17 cellular contexts compared by ENCODE assay signal in the genomic region with DNA sequence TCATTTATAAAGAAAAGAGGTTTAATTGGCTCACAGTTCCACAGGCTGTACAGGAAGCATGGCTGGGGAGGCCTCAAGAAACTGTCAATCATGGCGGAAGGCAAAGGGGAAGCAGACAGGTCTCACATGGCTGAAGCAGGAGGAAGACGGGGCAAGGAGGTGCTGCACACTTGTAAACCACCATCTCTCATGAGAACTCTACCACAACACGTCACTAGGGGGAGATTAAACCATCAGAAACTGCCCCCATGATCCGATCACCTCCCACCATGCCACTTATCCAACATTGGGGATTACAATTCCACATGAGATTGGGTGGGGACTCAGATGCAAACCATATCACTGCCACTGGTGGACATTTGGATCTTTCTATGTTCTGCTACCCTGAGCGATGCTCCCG.
A peak's percentile ranks its signal among the peaks of the same experiment; 100 is the strongest.
DNase-seq lines count a peak whose midpoint lies in the region; ATAC-seq, FAIRE-seq and TF ChIP-seq lines count a peak whose summit lies in the region.
"Had no signal": no experiment of that assay in that cellular context is flagged by ENCODE, and none has a peak within 500 bp of the region (broad histone marks: within the 10 kb centered on the region; RNA-seq: fewer than 3 reads in every experiment).

No MANE protein-coding gene starts in this region.

- H4K5ac ChIP-seq in H1 (ENCODE audit: insufficient read length, low read depth, low read length), result no peak overlapping the region

- no peak overlapping the region for H3K23ac ChIP-seq in H1 (ENCODE audit: insufficient read length)

- DNase-seq in left ventricle myocardium inferior (no peak), Right ventricle myocardium superior (no peak), LNCaP clone FGC (ENCODE audit: low read depth) (no peak), H1 (ENCODE audit: low read depth in 1 of 2, low spot score in 2 of 2) (peak in 1 of 2 experiments; percentile 46), NCI-H2081 treated with DMSO at 0.1 percent for 48 hours (lab: John Stamatoyannopoulos, UW) (no peak), SW480 (ENCODE audit: low spot score) (no peak), NCI-H2029 (lab: John Stamatoyannopoulos, UW) (no peak)
- DNase-seq: activated CD4-positive, alpha-beta T cell treated with anti-CD3 and anti-CD28 coated beads, Interleukin-2, amount 50 U/mL, for 1 hour; C1 segment of cervical spinal cord; cortex of kidney; DMS79 treated with DMSO at 0.1 percent for 48 hours; esophagus squamous epithelium; heart right ventricle; MV-4-11; NCI-H446 treated with DMSO at 0.1 percent for 48 hours had no signal

- POLR2A ChIA-PET in H1 (lab: Charles Lee; ENCODE audit: partially characterized antibody), result no interaction called here

- CTCF ChIA-PET in H1 (lab: Charles Lee; ENCODE audit: partially characterized antibody), result interaction anchor here (0.9 to 7.7 kb wide), 8 partner anchors 10 to 159 kb away, joined by 3 to 57 read pairs (median 4); no protein-coding TSS in a partner anchor

- H3K9me3 ChIP-seq in left ventricle myocardium inferior (replicated peaks), result peaks cover 10% of the 10 kb centered on the region
- H3K9me3 ChIP-seq in H1 (ENCODE audit: insufficient read depth in 2 of 2, low read depth in 1 of 2, low read length in 1 of 2), result peaks cover 0 to 2% of the 10 kb centered on the region in 2 experiments; a peak in 2 of 4 replicates
- H3K9me3 ChIP-seq: ascending aorta, esophagus squamous epithelium had no signal

- 65% methylated on average over 6 of the region's 6 CpGs; no CpG with 5 or more reads in 1 of the 2 experiments for WGBS in H1 (ENCODE audit: extremely low coverage in 1 of 2, insufficient coverage in 1 of 2, insufficient read length in 1 of 2, insufficient replicate concordance in 2 of 2, low coverage in 1 of 2, low lambda C conversion rate in 2 of 2, missing lambda C conversion rate in 1 of 2), 2 experiments

- H3K36me3 ChIP-seq in left ventricle myocardium inferior (no peaks in the 10 kb centered on the region), H1 (ENCODE audit: control insufficient read depth in 2 of 4, insufficient read depth in 4 of 4, low read length in 3 of 4) (no peaks in the 10 kb centered on the region)
- H3K36me3 ChIP-seq: ascending aorta, esophagus squamous epithelium, heart right ventricle had no signal

- no peak overlapping the region for H3K4ac ChIP-seq in H1 (replicated peaks; ENCODE audit: insufficient read length, low read depth, low read length)

- no peaks in the 10 kb centered on the region for H3K23me2 ChIP-seq in H1 (ENCODE audit: low read depth, low read length)

- no peak overlapping the region for H3K4me2 ChIP-seq in H1 (ENCODE audit: insufficient read depth in 1 of 2, low read depth in 2 of 2, low read length in 2 of 2)

- no peak overlapping the region for H3K27ac ChIP-seq in left ventricle myocardium inferior (replicated peaks)
- H3K27ac ChIP-seq in H1 (ENCODE audit: low read depth, low read length), result no peak overlapping the region
- H3K27ac ChIP-seq: ascending aorta, esophagus squamous epithelium, heart right ventricle had no signal

- ATAC-seq in Right ventricle myocardium superior (ENCODE audit: poor library complexity), result no peak
- ATAC-seq: heart right ventricle had no signal

- no peaks in the 10 kb centered on the region for H3K79me1 ChIP-seq in H1 (ENCODE audit: low read depth, low read length)

- H2AFZ ChIP-seq in H1 (ENCODE audit: low read length), result no peak overlapping the region

- H3K79me2 ChIP-seq in H1 (ENCODE audit: control insufficient read depth in 1 of 2, insufficient read depth in 2 of 2, low read length in 2 of 2), result no peaks in the 10 kb centered on the region

- intact Hi-C loops in left ventricle myocardium inferior (cut with micrococcal nuclease), result no loop called here
- intact Hi-C loops in Right ventricle myocardium superior (cut with DNase I), result no loop called here

- no peak overlapping the region for H3K14ac ChIP-seq in H1 (ENCODE audit: insufficient read length)

- no peak overlapping the region for H3K9ac ChIP-seq in H1 (replicated peaks in 1 of 4; ENCODE audit: extremely low read depth in 1 of 4, low read depth in 3 of 4, low read length in 3 of 4)

- H3K56ac ChIP-seq in H1 (replicated peaks; ENCODE audit: insufficient read length, low read depth, low read length), result no peak overlapping the region

- H3K4me3 ChIP-seq in left ventricle myocardium inferior (no peak overlapping the region), LNCaP clone FGC (ENCODE audit: low read depth, low read length) (no peak overlapping the region), H1 (ENCODE audit: extremely low read depth in 1 of 4, insufficient read depth in 2 of 4, low read depth in 3 of 4, low read length in 4 of 4) (no peak overlapping the region)
- H3K4me3 ChIP-seq: ascending aorta, esophagus squamous epithelium, heart right ventricle had no signal

- TF ChIP-seq RAD21 in H1 (IDR thresholded peaks at IDR 0.05 in 1 of 2, conservative IDR thresholded peaks at IDR 0.05 in 1 of 2; ENCODE audit: low read depth in 2 of 2, low read length in 2 of 2), result peak; percentile 44 to 56

- H4K91ac ChIP-seq in H1 (replicated peaks; ENCODE audit: insufficient read length, low read length), result no peak overlapping the region

- no peak overlapping the region for H4K8ac ChIP-seq in H1 (ENCODE audit: extremely low read depth, insufficient read depth, low read length)

- no peak overlapping the region for H2BK20ac ChIP-seq in H1 (ENCODE audit: low read length)

- no peaks in the 10 kb centered on the region for H4K20me1 ChIP-seq in H1 (replicated peaks in 1 of 2; ENCODE audit: control insufficient read depth in 1 of 2, insufficient read depth in 2 of 2, low read length in 2 of 2)

- H2BK15ac ChIP-seq in H1 (ENCODE audit: low read length), result no peak overlapping the region

- no peak overlapping the region for H2BK120ac ChIP-seq in H1 (replicated peaks; ENCODE audit: low read depth, low read length)

- FAIRE-seq in H1 (lab: Jason Lieb, UNC), result no peak
- FAIRE-seq: GM12892 had no signal

- TF ChIP-seq POLR2A in H1 (IDR thresholded peaks at IDR 0.05; ENCODE audit: control extremely low read depth in 1 of 2, low read depth in 2 of 2, low read length in 2 of 2), result no peak

- H2BK12ac ChIP-seq in H1 (ENCODE audit: low read depth, low read length), result no peak overlapping the region

- no peak overlapping the region for H2BK5ac ChIP-seq in H1 (ENCODE audit: low read depth, low read length)

- peaks cover 80% of the 10 kb centered on the region for H3K27me3 ChIP-seq in left ventricle myocardium inferior (ENCODE audit: low read depth)
- no peaks in the 10 kb centered on the region for H3K27me3 ChIP-seq in H1 (replicated peaks in 1 of 4; ENCODE audit: control insufficient read depth in 3 of 4, extremely low read depth in 1 of 4, insufficient read depth in 3 of 4, low read length in 3 of 4)
- H3K27me3 ChIP-seq: ascending aorta had no signal

- no peak for TF ChIP-seq EP300 in H1 (IDR thresholded peaks at IDR 0.05; ENCODE audit: borderline replicate concordance in 1 of 2, low read depth in 2 of 2, low read length in 2 of 2)

- peak; percentile 13 for TF ChIP-seq CTCF in left ventricle myocardium inferior (IDR thresholded peaks at IDR 0.05; ENCODE audit: borderline replicate concordance)
- TF ChIP-seq CTCF in LNCaP clone FGC (IDR thresholded peaks at IDR 0.05; ENCODE audit: control insufficient read depth, extremely low read depth, insufficient read depth), result 0 out of 2 replicates have a peak, but pooled peaks have one; percentile 11
- peak; percentile 32 to 56 (median 43); a peak in 3 of 4 replicates for TF ChIP-seq CTCF in H1 (IDR thresholded peaks at IDR 0.05; ENCODE audit: control extremely low read depth in 1 of 3, insufficient read depth in 1 of 3, low read depth in 1 of 3, low read length in 3 of 3)

- H3K18ac ChIP-seq in H1 (ENCODE audit: extremely low read depth, low read length), result no peak overlapping the region

- no peak overlapping the region for H2AK5ac ChIP-seq in H1 (ENCODE audit: low read depth, low read length)

- H3K4me1 ChIP-seq in left ventricle myocardium inferior (no peaks in the 10 kb centered on the region), H1 (replicated peaks in 1 of 4; ENCODE audit: control insufficient read depth in 3 of 4, insufficient read depth in 4 of 4, low read length in 3 of 4) (0 out of 7 replicates have a peak, but pooled peaks cover 0 to under 1% (median 0%) of the 10 kb centered on the region in 4 experiments)
- H3K4me1 ChIP-seq: ascending aorta, esophagus squamous epithelium, heart right ventricle had no signal

TF ChIP-seq in H1, 55 proteins besides CTCF, POLR2A, EP300 and RAD21:
- TF ChIP-seq SP1 (IDR thresholded peaks at IDR 0.05; ENCODE audit: low read depth, low read length), result no peak
- no peak for TF ChIP-seq SAP30 (IDR thresholded peaks at IDR 0.05; ENCODE audit: insufficient read depth, insufficient replicate concordance, low read length)
- no peak for TF ChIP-seq GABPA (IDR thresholded peaks at IDR 0.05; ENCODE audit: borderline replicate concordance, insufficient read depth, low read length)
- TF ChIP-seq HDAC6 (IDR thresholded peaks at IDR 0.05; ENCODE audit: low read depth, low read length), result no peak
- no peak for TF ChIP-seq TAF7 (optimal IDR thresholded peaks at IDR 0.05; ENCODE audit: borderline replicate concordance, low read depth, low read length)
- no peak for TF ChIP-seq SP4 (IDR thresholded peaks at IDR 0.05; ENCODE audit: low read length)
- no peak for TF ChIP-seq NANOG (IDR thresholded peaks at IDR 0.05; ENCODE audit: insufficient read depth, low read depth, low read length, poor library complexity, severe bottlenecking)
- no peak for TF ChIP-seq BACH1 (IDR thresholded peaks at IDR 0.05; ENCODE audit: low read length)
- TF ChIP-seq RFX5 (IDR thresholded peaks at IDR 0.05; ENCODE audit: borderline replicate concordance, low read depth, low read length), result no peak
- TF ChIP-seq NRF1 (IDR thresholded peaks at IDR 0.05; ENCODE audit: low read depth, low read length), result no peak
- no peak for TF ChIP-seq MAFK (IDR thresholded peaks at IDR 0.05; ENCODE audit: low read depth, low read length)
- no peak for TF ChIP-seq SIX5 (IDR thresholded peaks at IDR 0.05; ENCODE audit: low read depth, low read length)
- TF ChIP-seq CEBPB (IDR thresholded peaks at IDR 0.05; ENCODE audit: low read depth, low read length), result no peak
